ENCODE assay signal across 4 cellular contexts in the genomic region with DNA sequence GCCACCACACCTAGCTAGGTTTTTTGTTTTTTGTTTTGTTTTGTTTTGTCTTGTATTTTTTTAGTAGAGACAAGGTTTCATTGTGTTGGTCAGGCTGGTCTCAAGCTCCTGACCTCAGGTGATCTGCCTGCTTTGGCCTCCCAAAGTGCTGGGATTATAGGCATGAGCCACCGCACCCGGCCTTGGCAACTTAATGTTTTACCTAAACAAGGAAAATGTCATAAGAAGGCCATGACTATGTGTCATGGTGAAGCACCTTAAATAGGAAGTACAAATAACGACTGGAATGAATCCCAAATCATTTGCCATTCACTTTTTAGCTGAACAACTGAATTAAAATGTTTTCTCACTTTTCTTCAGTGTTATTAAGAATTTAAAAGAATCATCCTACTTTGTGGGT.
"Had no signal": no experiment of that assay in that cellular context is flagged by ENCODE, and none has a peak within 500 bp of the region (broad histone marks: within the 10 kb centered on the region; RNA-seq: fewer than 3 reads in every experiment).

No MANE protein-coding gene starts in this region.

- ATAC-seq: HepG2, K562 had no signal

- DNase-seq: IMR-90 had no signal

- H3K4me3 ChIP-seq: K562 had no signal

- H3K27ac ChIP-seq: HL-60 had no signal
